In genomic region chr19:10091892-10092641, GRCh38 we compare ENCODE assay signal across 11 cellular contexts. TPM values are rescaled to one million over a fixed set of nuclear protein-coding genes. Genes with fewer than 3 reads are reported as not detected.
DNase-seq lines count a peak whose midpoint lies in the region; ATAC-seq and TF ChIP-seq lines count a peak whose summit lies in the region.
"Had no signal": no experiment of that assay in that cellular context is flagged by ENCODE, and none has a peak within 500 bp of the region (broad histone marks: within the 10 kb centered on the region; RNA-seq: fewer than 3 reads in every experiment).

No MANE protein-coding gene starts in this region.

- no peaks in the 10 kb centered on the region for H3K36me3 ChIP-seq in mesendoderm (ENCODE audit: control insufficient read depth, insufficient read depth, low read length)
- no peaks in the 10 kb centered on the region for H3K36me3 ChIP-seq in BE2C
- H3K36me3 ChIP-seq: SJCRH30 had no signal

- H3K18ac ChIP-seq in mesendoderm (ENCODE audit: low read length) = no peak overlapping the region

- no peak overlapping the region for H2BK5ac ChIP-seq in mesendoderm (ENCODE audit: low read length)

- no peak for TF ChIP-seq CTCF in BE2C (IDR thresholded peaks at IDR 0.05; ENCODE audit: low read depth, low read length)

- intact Hi-C loops in activated T-helper 2 cell treated with anti-CD3 and anti-CD28 coated beads, Interferon-gamma antibody, Interleukin-2, Interleukin-4, amounts not matched to agents 10 μg/mL and 5 μg/mL and 100 μg/mL, durations not matched to agents 14 hours and 24 hours and 36 hours (cut with micrococcal nuclease) = no loop called here

- H3K4me3 ChIP-seq in mesendoderm (ENCODE audit: low read length) (no peak overlapping the region), BE2C (ENCODE audit: low read depth, low read length) (no peak overlapping the region)
- H3K4me3 ChIP-seq: SJCRH30 had no signal

- H2AK5ac ChIP-seq in mesendoderm (ENCODE audit: low read length) = no peak overlapping the region

- H3K9me3 ChIP-seq in BE2C = peaks cover 13% of the 10 kb centered on the region
- H3K9me3 ChIP-seq: SJCRH30 had no signal

- H3K79me1 ChIP-seq in mesendoderm (ENCODE audit: low read length) = no peaks in the 10 kb centered on the region

- H3K4me1 ChIP-seq in mesendoderm (ENCODE audit: control insufficient read depth, low read depth, low read length) (no peaks in the 10 kb centered on the region), BE2C (peaks cover 2% of the 10 kb centered on the region; the same call in 1 of the 2 replicates)
- H3K4me1 ChIP-seq: SJCRH30 had no signal

- H3K27me3 Mint-ChIP-seq in stimulated activated naive CD8-positive, alpha-beta T cell treated with anti-CD3 and anti-CD28 coated beads, Interleukin-15, amount 100 ng/mL, for 72 hours = no peaks in the 10 kb centered on the region
- no peaks in the 10 kb centered on the region for H3K27me3 Mint-ChIP-seq in activated T-helper 2 cell treated with anti-CD3 and anti-CD28 coated beads, Interferon-gamma antibody, Interleukin-2, Interleukin-4, amounts not matched to agents 10 μg/mL and 5 μg/mL and 100 μg/mL, durations not matched to agents 14 hours and 24 hours and 36 hours (ENCODE audit: low read depth)

- no CpG with 5 or more reads among the region's 13 CpGs for WGBS in mesendoderm (ENCODE audit: extremely low coverage, insufficient coverage, low lambda C conversion rate)

- no peak overlapping the region for H3K4ac ChIP-seq in mesendoderm (ENCODE audit: low read depth, low read length)

- H3K56ac ChIP-seq in mesendoderm (ENCODE audit: low read length) = no peak overlapping the region

- no peak for ATAC-seq in stimulated activated naive CD8-positive, alpha-beta T cell treated with anti-CD3 and anti-CD28 coated beads, Interleukin-15, amount 100 ng/mL, for 72 hours
- no peak for ATAC-seq in stimulated activated naive CD8-positive, alpha-beta T cell treated with anti-CD3 and anti-CD28 coated beads, Interleukin-15, Interleukin-2, amounts not matched to agents 100 U/mL and 50 U/mL, for 24 hours
- no peak for ATAC-seq in GM21528 (IDR thresholded peaks at IDR 0.05; ENCODE audit: low FRiP score, unreplicated experiment)
- ATAC-seq: esophagus mucosa had no signal

- peaks cover 2% of the 10 kb centered on the region for H3K27me3 ChIP-seq in mesendoderm (ENCODE audit: insufficient read depth, low read length, poor library complexity)
- peaks cover under 1% of the 10 kb centered on the region; the same call in 1 of the 2 replicates for H3K27me3 ChIP-seq in BE2C
- H3K27me3 ChIP-seq: brain microvascular endothelial cell, SJCRH30 had no signal

- no peaks in the 10 kb centered on the region for H3K9me3 Mint-ChIP-seq in stimulated activated naive CD8-positive, alpha-beta T cell treated with anti-CD3 and anti-CD28 coated beads, Interleukin-15, amount 100 ng/mL, for 72 hours
- H3K9me3 Mint-ChIP-seq in activated T-helper 2 cell treated with anti-CD3 and anti-CD28 coated beads, Interferon-gamma antibody, Interleukin-2, Interleukin-4, amounts not matched to agents 10 μg/mL and 5 μg/mL and 100 μg/mL, durations not matched to agents 14 hours and 24 hours and 36 hours = no peaks in the 10 kb centered on the region

- H3K79me2 ChIP-seq in mesendoderm (ENCODE audit: control insufficient read depth, insufficient read depth, low read length) = no peaks in the 10 kb centered on the region

- H3K36me3 Mint-ChIP-seq in activated T-helper 2 cell treated with anti-CD3 and anti-CD28 coated beads, Interferon-gamma antibody, Interleukin-2, Interleukin-4, amounts not matched to agents 10 μg/mL and 5 μg/mL and 100 μg/mL, durations not matched to agents 14 hours and 24 hours and 36 hours (ENCODE audit: low read depth) = peaks cover 59% of the 10 kb centered on the region

- H2BK120ac ChIP-seq in mesendoderm (ENCODE audit: low read depth, low read length) = no peak overlapping the region

- H3K27ac Mint-ChIP-seq in stimulated activated naive CD8-positive, alpha-beta T cell treated with anti-CD3 and anti-CD28 coated beads, Interleukin-15, amount 100 ng/mL, for 72 hours = peak overlapping the region; percentile 9 to 91
- peak overlapping the region; percentile 16 for H3K27ac Mint-ChIP-seq in activated T-helper 2 cell treated with anti-CD3 and anti-CD28 coated beads, Interferon-gamma antibody, Interleukin-2, Interleukin-4, amounts not matched to agents 10 μg/mL and 5 μg/mL and 100 μg/mL, durations not matched to agents 14 hours and 24 hours and 36 hours

- DNase-seq in stimulated activated naive CD8-positive, alpha-beta T cell treated with anti-CD3 and anti-CD28 coated beads, Interleukin-15, amount 100 ng/mL, for 72 hours = no peak
- no peak for DNase-seq in stimulated activated naive CD8-positive, alpha-beta T cell treated with anti-CD3 and anti-CD28 coated beads, Interleukin-15, Interleukin-2, amounts not matched to agents 100 U/mL and 50 U/mL, for 24 hours
- no peak for DNase-seq in activated T-helper 2 cell treated with anti-CD3 and anti-CD28 coated beads, Interferon-gamma antibody, Interleukin-2, Interleukin-4, amounts not matched to agents 10 μg/mL and 5 μg/mL and 100 μg/mL, durations not matched to agents 14 hours and 24 hours and 36 hours (ENCODE audit: low spot score)
- DNase-seq in mesendoderm (no peak), BE2C (no peak)
- DNase-seq: brain microvascular endothelial cell, NCI-H1694 treated with DMSO at 0.1 percent for 48 hours, NCI-H446, SJCRH30 had no signal

- H3K4me1 Mint-ChIP-seq in stimulated activated naive CD8-positive, alpha-beta T cell treated with anti-CD3 and anti-CD28 coated beads, Interleukin-15, amount 100 ng/mL, for 72 hours = peaks cover 30% of the 10 kb centered on the region
- peaks cover 8% of the 10 kb centered on the region for H3K4me1 Mint-ChIP-seq in activated T-helper 2 cell treated with anti-CD3 and anti-CD28 coated beads, Interferon-gamma antibody, Interleukin-2, Interleukin-4, amounts not matched to agents 10 μg/mL and 5 μg/mL and 100 μg/mL, durations not matched to agents 14 hours and 24 hours and 36 hours (ENCODE audit: low read depth)

- no peak overlapping the region for H3K27ac ChIP-seq in mesendoderm (ENCODE audit: low read depth, low read length)
- H3K27ac ChIP-seq: brain microvascular endothelial cell, SJCRH30 had no signal

- H3K23ac ChIP-seq in mesendoderm (ENCODE audit: low read length) = no peak overlapping the region

- no peak overlapping the region for H3K4me3 Mint-ChIP-seq in stimulated activated naive CD8-positive, alpha-beta T cell treated with anti-CD3 and anti-CD28 coated beads, Interleukin-15, amount 100 ng/mL, for 72 hours
- H3K4me3 Mint-ChIP-seq in activated T-helper 2 cell treated with anti-CD3 and anti-CD28 coated beads, Interferon-gamma antibody, Interleukin-2, Interleukin-4, amounts not matched to agents 10 μg/mL and 5 μg/mL and 100 μg/mL, durations not matched to agents 14 hours and 24 hours and 36 hours (ENCODE audit: low read depth) = no peak overlapping the region

- H4K8ac ChIP-seq in mesendoderm (ENCODE audit: low read depth, low read length) = no peak overlapping the region

- H3K4me2 ChIP-seq in mesendoderm (ENCODE audit: low read length) = no peak overlapping the region

- H4K5ac ChIP-seq in mesendoderm (ENCODE audit: low read length) = no peak overlapping the region

- H2BK15ac ChIP-seq in mesendoderm (replicated peaks; ENCODE audit: low read depth) = no peak overlapping the region

- no peak overlapping the region for H3K9ac ChIP-seq in mesendoderm (ENCODE audit: low read length)

RNA-seq across cellular contexts. Expression of gene SHFL, which starts 6.0 kb away (rescaled TPM):
- total RNA-seq in activated T-helper 2 cell treated with anti-CD3 and anti-CD28 coated beads, Interferon-gamma antibody, Interleukin-2, Interleukin-4, amounts not matched to agents 10 μg/mL and 5 μg/mL and 100 μg/mL, durations not matched to agents 14 hours and 24 hours and 36 hours = 56.1 and 56.2 TPM in 2 replicates
- 4.3 TPM for polyA plus RNA-seq in mesendoderm (2013, experiment 1 of 2)
- polyA plus RNA-seq in mesendoderm (2013, experiment 2 of 2) = 4.2 TPM
- 1.5 TPM for polyA plus RNA-seq in BE2C (2012; ENCODE audit: insufficient read depth, insufficient read length, low read depth)
- total RNA-seq: SJCRH30 had no signal

RNA-seq across cellular contexts. Expression of gene ANGPTL6, which starts 10.4 kb away (rescaled TPM):
- 7.7 and 8.0 TPM in 2 replicates for total RNA-seq in activated T-helper 2 cell treated with anti-CD3 and anti-CD28 coated beads, Interferon-gamma antibody, Interleukin-2, Interleukin-4, amounts not matched to agents 10 μg/mL and 5 μg/mL and 100 μg/mL, durations not matched to agents 14 hours and 24 hours and 36 hours
- polyA plus RNA-seq in mesendoderm (2013, experiment 1 of 2) = 0.03 TPM
- polyA plus RNA-seq in mesendoderm (2013, experiment 2 of 2) = 0.07 TPM
- 1.0 TPM for polyA plus RNA-seq in BE2C (2012; ENCODE audit: insufficient read depth, insufficient read length, low read depth)
- total RNA-seq: esophagus mucosa, SJCRH30 had no signal

RNA-seq across cellular contexts. Expression of gene PPAN, which starts 14.1 kb away (rescaled TPM):
- total RNA-seq in activated T-helper 2 cell treated with anti-CD3 and anti-CD28 coated beads, Interferon-gamma antibody, Interleukin-2, Interleukin-4, amounts not matched to agents 10 μg/mL and 5 μg/mL and 100 μg/mL, durations not matched to agents 14 hours and 24 hours and 36 hours = 160 and 162 TPM in 2 replicates
- polyA plus RNA-seq in mesendoderm (2013, experiment 1 of 2) = 59.7 TPM
- polyA plus RNA-seq in mesendoderm (2013, experiment 2 of 2) = 60.8 TPM
- polyA plus RNA-seq in BE2C (2012; ENCODE audit: insufficient read depth, insufficient read length, low read depth) = 333 TPM

RNA-seq across cellular contexts. Expression of gene P2RY11, which starts 19.4 kb away (rescaled TPM):
- 41.8 and 46.5 TPM in 2 replicates for total RNA-seq in activated T-helper 2 cell treated with anti-CD3 and anti-CD28 coated beads, Interferon-gamma antibody, Interleukin-2, Interleukin-4, amounts not matched to agents 10 μg/mL and 5 μg/mL and 100 μg/mL, durations not matched to agents 14 hours and 24 hours and 36 hours
- 11.5 TPM for polyA plus RNA-seq in mesendoderm (2013, experiment 1 of 2)
- polyA plus RNA-seq in mesendoderm (2013, experiment 2 of 2) = 11.9 TPM
- 139 TPM for polyA plus RNA-seq in BE2C (2012; ENCODE audit: insufficient read depth, insufficient read length, low read depth)

RNA-seq across cellular contexts. Expression of gene EIF3G, which starts 27.6 kb away (rescaled TPM):
- total RNA-seq in activated T-helper 2 cell treated with anti-CD3 and anti-CD28 coated beads, Interferon-gamma antibody, Interleukin-2, Interleukin-4, amounts not matched to agents 10 μg/mL and 5 μg/mL and 100 μg/mL, durations not matched to agents 14 hours and 24 hours and 36 hours = 303 and 306 TPM in 2 replicates
- polyA plus RNA-seq in mesendoderm (2013, experiment 1 of 2) = 193 TPM
- polyA plus RNA-seq in mesendoderm (2013, experiment 2 of 2) = 197 TPM
- polyA plus RNA-seq in BE2C (2012; ENCODE audit: insufficient read depth, insufficient read length, low read depth) = 765 TPM
